ENCODE assay signal across 9 cellular contexts in genomic region chr9:135990468-135991429, GRCh38. TPM values are rescaled to one million over a fixed set of nuclear protein-coding genes. Genes with fewer than 3 reads are reported as not detected.
DNase-seq lines count a peak whose midpoint lies in the region; ATAC-seq and TF ChIP-seq lines count a peak whose summit lies in the region.
"Had no signal": no experiment of that assay in that cellular context is flagged by ENCODE, and none has a peak within 500 bp of the region (broad histone marks: within the 10 kb centered on the region; RNA-seq: fewer than 3 reads in every experiment).

No MANE protein-coding gene starts in this region.

- peaks cover 56 to 98% (median 90%) of the 10 kb centered on the region in 10 experiments for H3K4me1 ChIP-seq in BLaER1 treated with 17β-estradiol and CSF1 and Interleukin-3, amounts not matched to agents 10 nM and 100 nM
- peaks cover 24 to 46% (median 36%) of the 10 kb centered on the region in 4 donors for H3K4me1 ChIP-seq in liver (ENCODE audit: control insufficient read depth in 4 of 4, insufficient read depth in 4 of 4, low read length in 3 of 4)
- peaks cover 22 to 37% (median 27%) of the 10 kb centered on the region in 4 donors for H3K4me1 ChIP-seq in transverse colon

- no peaks in the 10 kb centered on the region for H3K36me3 Mint-ChIP-seq in osteocyte (ENCODE audit: unreplicated experiment)

- H4K20me1 ChIP-seq in BLaER1 treated with 17β-estradiol and CSF1 and Interleukin-3, amounts not matched to agents 10 nM and 100 nM = peaks cover 0 to 4% (median 0%) of the 10 kb centered on the region in 11 experiments; a peak in 2 of 22 replicates

- no peak overlapping the region for H3K27ac Mint-ChIP-seq in osteocyte (ENCODE audit: unreplicated experiment)

- intact Hi-C loops in transverse colon (cut with DNase I; ENCODE audit: low total_unique reads) = loop anchor here (1.0 kb wide), 1 partner anchor 129 kb away; no protein-coding TSS in a partner anchor

- no peaks in the 10 kb centered on the region for H3K36me3 ChIP-seq in BLaER1 treated with 17β-estradiol and CSF1 and Interleukin-3, amounts not matched to agents 10 nM and 100 nM
- H3K36me3 ChIP-seq in liver (ENCODE audit: control insufficient read depth in 4 of 4, insufficient read depth in 3 of 4, low read depth in 1 of 4, low read length in 3 of 4) (no peaks in the 10 kb centered on the region), transverse colon (no peaks in the 10 kb centered on the region)

- H3K4me1 Mint-ChIP-seq in osteocyte (ENCODE audit: unreplicated experiment) = peaks cover 23% of the 10 kb centered on the region

- no peak for ATAC-seq in HG02763 (IDR thresholded peaks at IDR 0.05; ENCODE audit: unreplicated experiment)

- peak overlapping the region; percentile 93 to 99 (median 95); a peak in 21 of 22 replicates for H3K27ac ChIP-seq in BLaER1 treated with 17β-estradiol and CSF1 and Interleukin-3, amounts not matched to agents 10 nM and 100 nM
- H3K27ac ChIP-seq in liver (ENCODE audit: low read depth in 1 of 2, low read length in 2 of 2) = peak overlapping the region; percentile 22 to 52
- H3K27ac ChIP-seq in transverse colon = peak overlapping the region; percentile 20 to 55 (median 28)
- H3K27ac ChIP-seq: epithelial cell of prostate had no signal

- no peaks in the 10 kb centered on the region for H3K9me3 Mint-ChIP-seq in osteocyte (ENCODE audit: unreplicated experiment)

- peak overlapping the region in 5 of 10 experiments; percentile 63 to 85 (median 77); a peak in 10 of 20 replicates for H3K4me3 ChIP-seq in BLaER1 treated with 17β-estradiol and CSF1 and Interleukin-3, amounts not matched to agents 10 nM and 100 nM
- no peak overlapping the region for H3K4me3 ChIP-seq in cardiac fibroblast (replicated peaks in 1 of 2; ENCODE audit: low read depth in 2 of 2, low read length in 2 of 2)
- H3K4me3 ChIP-seq in liver (ENCODE audit: low read depth in 1 of 3, low read length in 3 of 3) = no peak overlapping the region
- no peak overlapping the region for H3K4me3 ChIP-seq in transverse colon

- TF ChIP-seq RAD21 in liver (IDR thresholded peaks at IDR 0.05) = no peak

- no peaks in the 10 kb centered on the region for H3K9me3 ChIP-seq in BLaER1 treated with 17β-estradiol and CSF1 and Interleukin-3, amounts not matched to agents 10 nM and 100 nM (replicated peaks in 1 of 11)
- H3K9me3 ChIP-seq in liver (ENCODE audit: control insufficient read depth in 4 of 4, low read length in 3 of 4) = no peaks in the 10 kb centered on the region
- H3K9me3 ChIP-seq in transverse colon = no peaks in the 10 kb centered on the region

- no peaks in the 10 kb centered on the region for H3K27me3 ChIP-seq in BLaER1 treated with 17β-estradiol and CSF1 and Interleukin-3, amounts not matched to agents 10 nM and 100 nM
- H3K27me3 ChIP-seq in liver (ENCODE audit: control insufficient read depth in 4 of 4, insufficient read depth in 4 of 4, low read length in 3 of 4) = no peaks in the 10 kb centered on the region
- peaks cover 31% of the 10 kb centered on the region for H3K27me3 ChIP-seq in transverse colon

- TF ChIP-seq CTCF in cardiac fibroblast (IDR thresholded peaks at IDR 0.05; ENCODE audit: low read depth, low read length) = no peak
- TF ChIP-seq CTCF in liver (IDR thresholded peaks at IDR 0.05; ENCODE audit: low read depth, low read length, missing input control) = no peak
- no peak for TF ChIP-seq CTCF in transverse colon (IDR thresholded peaks at IDR 0.05)
- no peak for TF ChIP-seq CTCF in osteocyte (IDR thresholded peaks at IDR 0.05)

- TF ChIP-seq EP300 in transverse colon (IDR thresholded peaks at IDR 0.05; ENCODE audit: low read depth) = no peak

- no peak overlapping the region for H3K4me3 Mint-ChIP-seq in osteocyte (ENCODE audit: unreplicated experiment)

- WGBS in liver = 52% methylated on average over 21 of the region's 21 CpGs
- 21% methylated on average over 18 of the region's 21 CpGs; no CpG with 5 or more reads in 1 of the 2 donors for WGBS in transverse colon (ENCODE audit: low coverage in 1 of 2), 2 donors

- no peak for TF ChIP-seq POLR2A in transverse colon (IDR thresholded peaks at IDR 0.05)

- H3K9ac ChIP-seq in BLaER1 treated with 17β-estradiol and CSF1 and Interleukin-3, amounts not matched to agents 10 nM and 100 nM = peak overlapping the region; percentile 84 to 95 (median 90)
- H3K9ac ChIP-seq in liver (ENCODE audit: low read depth in 1 of 2, low read length in 2 of 2) = no peak overlapping the region

- no peaks in the 10 kb centered on the region for H3K27me3 Mint-ChIP-seq in osteocyte (ENCODE audit: unreplicated experiment)

- DNase-seq in HK-2 (ENCODE audit: unreplicated experiment) = peak; percentile 25
- peak; percentile 45 for DNase-seq in T-helper 22 cell (ENCODE audit: low read depth)
- DNase-seq in cardiac fibroblast (ENCODE audit: low read depth in 2 of 2) = peak; percentile 62 to 81
- DNase-seq in transverse colon = peak; percentile 41
- DNase-seq in osteocyte (ENCODE audit: extremely low spot score, unreplicated experiment) = no peak

- peak overlapping the region; percentile 94 to 100 (median 99) for H3K4me2 ChIP-seq in BLaER1 treated with 17β-estradiol and CSF1 and Interleukin-3, amounts not matched to agents 10 nM and 100 nM

- in situ Hi-C loops in transverse colon (cut with MboI; ENCODE audit: low pct_ligation_motif_present in 1 of 4, low pct_unique_long_range_greater_than_20kb in 1 of 4, low sequenced_read_pairs in 3 of 4) = no loop called here

TF ChIP-seq in liver, 16 proteins besides CTCF, POLR2A, EP300 and RAD21:
- TF ChIP-seq SP1 (IDR thresholded peaks at IDR 0.05) (peak; percentile 41), NR2F2 (IDR thresholded peaks at IDR 0.05) (no peak), TAF1 (conservative IDR thresholded peaks at IDR 0.05) (no peak)

RNA-seq across cellular contexts. Expression of gene UBAC1, which starts 29.6 kb away (rescaled TPM):
- total RNA-seq in liver = 100 to 1,000 TPM in 1 of 2 donors, 10 to 100 TPM in 1; 16.4 to 115 TPM
- 10 to 100 TPM; 16.2 to 16.4 TPM for polyA plus RNA-seq in liver
- 10 to 100 TPM; 42.6 to 91.9 (median 62.9) TPM for total RNA-seq in transverse colon
- total RNA-seq in osteocyte = 38.9 and 41.9 TPM in 2 replicates

Comparison
In these comparisons a context has a peak if more than half of its experiments do, and no peak if none do; other contexts are left out.
1. H3K27ac ChIP-seq: peak in every context shown above with its lines; median percentile 95 in BLaER1 treated with 17β-estradiol and CSF1 and Interleukin-3, amounts not matched to agents 10 nM and 100 nM; 37 in liver; 28 in transverse colon.
2. H3K9ac ChIP-seq: peak in BLaER1 treated with 17β-estradiol and CSF1 and Interleukin-3, amounts not matched to agents 10 nM and 100 nM (11 of 11); none in liver (0 of 2).